19 cellular contexts compared by ENCODE assay signal in genomic region chr1:158021721-158022120, GRCh38. TPM values are rescaled to one million over a fixed set of nuclear protein-coding genes. Genes with fewer than 3 reads are reported as not detected.
DNase-seq lines count a peak whose midpoint lies in the region; ATAC-seq, FAIRE-seq and TF ChIP-seq lines count a peak whose summit lies in the region.
"Had no signal": no experiment of that assay in that cellular context is flagged by ENCODE, and none has a peak within 500 bp of the region (broad histone marks: within the 10 kb centered on the region; RNA-seq: fewer than 3 reads in every experiment).

No MANE protein-coding gene starts in this region.

- peaks cover 35% of the 10 kb centered on the region for H3K79me2 ChIP-seq in PC-9 (ENCODE audit: low read depth)

- H4K20me1 ChIP-seq in PC-9 (ENCODE audit: insufficient read depth), result no peaks in the 10 kb centered on the region

- TF ChIP-seq CTCF in A549 (IDR thresholded peaks at IDR 0.05), result no peak
- no peak for TF ChIP-seq CTCF in PC-9 (conservative IDR thresholded peaks at IDR 0.05)
- TF ChIP-seq CTCF in gastrocnemius medialis (IDR thresholded peaks at IDR 0.05 in 4 of 5, conservative IDR thresholded peaks at IDR 0.05 in 1 of 5), result no peak
- no peak for TF ChIP-seq CTCF in CD14-positive monocyte (IDR thresholded peaks at IDR 0.05)

- POLR2A ChIA-PET in A549 (lab: Yijun Ruan, JAX), result interaction anchor here (1.6 to 3.2 kb wide), 2 partner anchors 11 to 30 kb away, joined by 3 to 66 read pairs; no protein-coding TSS in a partner anchor
- POLR2A ChIA-PET in PC-9 (lab: Charles Lee; ENCODE audit: unreplicated experiment), result no interaction called here

- H3K4me1 ChIP-seq in A549, result peaks cover 87% of the 10 kb centered on the region
- H3K4me1 ChIP-seq in PC-9 (replicated peaks; ENCODE audit: insufficient read depth), result peaks cover 79% of the 10 kb centered on the region
- H3K4me1 ChIP-seq in gastrocnemius medialis, result peaks cover 24 to 36% of the 10 kb centered on the region in 2 donors

- peaks cover 19% of the 10 kb centered on the region for H3K4me1 Mint-ChIP-seq in CD14-positive monocyte
- H3K4me1 Mint-ChIP-seq: activated B cell treated with CpG ODN at 0.5 μM for 24 hours had no signal

- H3K9me3 Mint-ChIP-seq in CD14-positive monocyte, result no peaks in the 10 kb centered on the region
- H3K9me3 Mint-ChIP-seq: activated B cell treated with CpG ODN at 0.5 μM for 24 hours had no signal

- H3K9me2 ChIP-seq in PC-9 (ENCODE audit: insufficient read depth), result no peaks in the 10 kb centered on the region

- no peak overlapping the region for H3K27ac Mint-ChIP-seq in CD14-positive monocyte
- H3K27ac Mint-ChIP-seq: activated B cell treated with CpG ODN at 0.5 μM for 24 hours had no signal

- H3F3A ChIP-seq in PC-9 (ENCODE audit: insufficient read depth, low read depth), result peaks cover 25% of the 10 kb centered on the region

- TF ChIP-seq RAD21 in A549 (conservative IDR thresholded peaks at IDR 0.05 in 1 of 2, IDR thresholded peaks at IDR 0.05 in 1 of 2), result no peak

- H3K9me3 ChIP-seq in A549, result no peaks in the 10 kb centered on the region
- H3K9me3 ChIP-seq in PC-9 (ENCODE audit: insufficient read depth, low read depth), result no peaks in the 10 kb centered on the region
- H3K9me3 ChIP-seq in gastrocnemius medialis, result no peaks in the 10 kb centered on the region
- H3K9me3 ChIP-seq: prostate gland had no signal

- BruUV-seq in PC-9 (replicated peaks; lab: Mats Ljungman, UMichigan), result no TSS peak

- no peak for FAIRE-seq in A549 (lab: Jason Lieb, UNC)
- FAIRE-seq: urothelium cell line had no signal

- no peak overlapping the region for H3K4me3 ChIP-seq in A549
- no peak overlapping the region for H3K4me3 ChIP-seq in PC-9
- H3K4me3 ChIP-seq in gastrocnemius medialis, result no peak overlapping the region
- H3K4me3 ChIP-seq: prostate gland had no signal

- no peak for DNase-seq in A549 (ENCODE audit: low read depth in 1 of 2, low spot score in 1 of 2)
- no peak for DNase-seq in PC-9
- no peak for DNase-seq in gastrocnemius medialis
- no peak for DNase-seq in EL
- no peak for DNase-seq in CD14-positive monocyte (ENCODE audit: low spot score)
- no peak for DNase-seq in head of caudate nucleus
- DNase-seq: activated B cell treated with CpG ODN at 0.5 μM for 24 hours; activated naive CD4-positive, alpha-beta T cell; brain microvascular endothelial cell; islet precursor cell; NCI-H1436 treated with DMSO at 0.1 percent for 48 hours; OCI-M1; stimulated activated CD4-positive, alpha-beta T cell treated with anti-CD3 and anti-CD28 coated beads, Interleukin-2, amount 100 ng/mL, for 24 hours; stimulated activated CD8-positive, alpha-beta memory T cell treated with anti-CD3 and anti-CD28 coated beads, Interleukin-4, amount 100 ng/mL, for 48 hours; T-helper 1 cell had no signal

- intact Hi-C loops in PC-9 (cut with micrococcal nuclease; ENCODE audit: unreplicated experiment), result no loop called here
- intact Hi-C loops in gastrocnemius medialis (cut with DNase I; ENCODE audit: low total_unique reads), result no loop called here
- intact Hi-C loops in CD14-positive monocyte (cut with micrococcal nuclease), result no loop called here
- intact Hi-C loops in head of caudate nucleus (cut with DNase I), result no loop called here

- H3K4me3 Mint-ChIP-seq in CD14-positive monocyte, result no peak overlapping the region
- H3K4me3 Mint-ChIP-seq: activated B cell treated with CpG ODN at 0.5 μM for 24 hours had no signal

- H3K36me3 Mint-ChIP-seq in CD14-positive monocyte, result no peaks in the 10 kb centered on the region

- CTCF ChIA-PET in A549 (lab: Yijun Ruan, JAX), result interaction anchor here (0.6 to 49.7 kb wide), 6 partner anchors 9 to 103 kb away, joined by 3 to 1281 read pairs (median 9); partner anchors contain the start of gene KIRREL1
- CTCF ChIA-PET in PC-9 (lab: Charles Lee), result no interaction called here

- no peaks in the 10 kb centered on the region for H3K36me3 ChIP-seq in PC-9 (ENCODE audit: low read depth)
- no peaks in the 10 kb centered on the region for H3K36me3 ChIP-seq in gastrocnemius medialis
- H3K36me3 ChIP-seq: brain microvascular endothelial cell, prostate gland had no signal

- H3K27me3 ChIP-seq in PC-9 (ENCODE audit: insufficient read depth, low read depth), result no peaks in the 10 kb centered on the region
- H3K27me3 ChIP-seq in gastrocnemius medialis, result no peaks in the 10 kb centered on the region
- H3K27me3 ChIP-seq: brain microvascular endothelial cell had no signal

- no peak for TF ChIP-seq EP300 in A549 (IDR thresholded peaks at IDR 0.05)

- peak overlapping the region; percentile 69 for H3K4me2 ChIP-seq in A549
- H3K4me2 ChIP-seq in PC-9, result peak overlapping the region; percentile 57

- H3K27ac ChIP-seq in A549, result peak overlapping the region; percentile 89 to 98
- 0 out of 2 replicates have a peak overlapping the region, but pooled peaks have one; percentile 6 for H3K27ac ChIP-seq in PC-9
- peak overlapping the region; percentile 36 to 75 (median 47) for H3K27ac ChIP-seq in gastrocnemius medialis

- H2AFZ ChIP-seq in PC-9, result no peak overlapping the region

- in situ Hi-C loops in gastrocnemius medialis (cut with MboI; ENCODE audit: low sequenced_read_pairs in 4 of 4), result no loop called here

- no peak for TF ChIP-seq POLR2A in A549 (IDR thresholded peaks at IDR 0.05; ENCODE audit: low read length)
- TF ChIP-seq POLR2A in gastrocnemius medialis (IDR thresholded peaks at IDR 0.05), result no peak
- TF ChIP-seq POLR2A in GM18505 (IDR thresholded peaks at IDR 0.05; ENCODE audit: borderline replicate concordance, extremely low read depth, insufficient read depth, insufficient read length), result no peak

- no peak for ATAC-seq in A549
- peak; percentile 68 for ATAC-seq in esophagus mucosa
- no peak for ATAC-seq in gastrocnemius medialis
- no peak for ATAC-seq in GM18505 (IDR thresholded peaks at IDR 0.05; ENCODE audit: unreplicated experiment)

- H3K27me3 Mint-ChIP-seq in CD14-positive monocyte (ENCODE audit: low read depth in 3 of 3), result peaks cover 3 to 10% (median 9%) of the 10 kb centered on the region in 3 donors

- 83% methylated on average over 2 of the region's 2 CpGs for WGBS in A549 (ENCODE audit: missing lambda C conversion rate)

TF ChIP-seq in A549, 52 proteins besides CTCF, POLR2A, EP300 and RAD21:
- TF ChIP-seq FOSL2 (IDR thresholded peaks at IDR 0.05), result no peak
- TF ChIP-seq FOSL2 (CRISPR knock-in tag; IDR thresholded peaks at IDR 0.05), result no peak

RNA-seq across cellular contexts. Expression of gene KIRREL1, which starts 28.3 kb away (rescaled TPM):
- polyA plus RNA-seq in A549 (2011; rRNA removed) (18.7 and 26.2 TPM in 2 replicates), A549 (2017; fragmentation: RNase III; extraction: RNeasy Plus Mini Kit Qiagen cat#74134 plus additional on column Dnase treatment) (41.3 to 43.8 TPM (median 41.3 TPM) in 3 replicates), CD14-positive monocyte (not detected)
- 18.7 and 25.7 TPM in 2 replicates for polyA plus RNA-seq in A549 (2012; cell fraction: cytosol; rRNA removed)
- 56.7 and 57.8 TPM in 2 replicates for polyA plus RNA-seq in A549 (2012; cell fraction: nucleus; rRNA removed)
- 41.2 and 49.0 TPM in 2 replicates for polyA minus RNA-seq in A549 (2011; rRNA and poly(A)+ RNA removed)
- total RNA-seq in PC-9 (2021) (25.8 and 30.7 TPM in 2 replicates), esophagus mucosa (9.9 TPM), gastrocnemius medialis (10 to 100 TPM in 1 of 4 donors, 1 to 10 TPM in 3; 2.8 to 15.1 (median 6.6) TPM)
- total RNA-seq: activated B cell treated with CpG ODN at 0.5 μM for 24 hours had no signal

Comparison
In these comparisons a context has a peak if more than half of its experiments do, and no peak if none do; other contexts are left out.
1. H3K27ac ChIP-seq: peak in every context shown above with its lines; median percentile 94 in A549; 47 in gastrocnemius medialis; 6 in PC-9.